Comparison of ENCODE assay signal across 17 cellular contexts in genomic region chr4:66273110-66273509, GRCh38.
DNase-seq lines count a peak whose midpoint lies in the region; ATAC-seq and TF ChIP-seq lines count a peak whose summit lies in the region.
"Had no signal": no experiment of that assay in that cellular context is flagged by ENCODE, and none has a peak within 500 bp of the region (broad histone marks: within the 10 kb centered on the region; RNA-seq: fewer than 3 reads in every experiment).

No MANE protein-coding gene starts in this region.

- peak; percentile 1 for DNase-seq in NCI-H146 (lab: John Stamatoyannopoulos, UW)
- no peak for DNase-seq in NCI-H146 treated with DMSO at 0.1 percent for 48 hours (lab: John Stamatoyannopoulos, UW; ENCODE audit: unreplicated experiment)
- peak; percentile 43 to 89 (median 83) for DNase-seq in NCI-H1417 (lab: John Stamatoyannopoulos, UW)
- peak; percentile 54 for DNase-seq in NCI-H510A (lab: John Stamatoyannopoulos, UW)
- DNase-seq in osteocyte (ENCODE audit: extremely low spot score, unreplicated experiment) = no peak
- no peak for DNase-seq in epidermal melanocyte (ENCODE audit: insufficient read length, low spot score)
- DNase-seq: 8988T; BE2C; CD4-positive, alpha-beta T cell; NCI-H2227 treated with DMSO at 0.1 percent for 48 hours; NCI-H526 treated with DMSO at 0.1 percent for 48 hours; T-helper 1 cell had no signal

- H3K4me3 Mint-ChIP-seq in osteocyte (ENCODE audit: unreplicated experiment) = no peak overlapping the region
- H3K4me3 Mint-ChIP-seq: CD4-positive, alpha-beta T cell had no signal

- no peak for TF ChIP-seq CTCF in osteocyte (IDR thresholded peaks at IDR 0.05)

- H3K27me3 Mint-ChIP-seq in osteocyte (ENCODE audit: unreplicated experiment) = no peaks in the 10 kb centered on the region
- H3K27me3 Mint-ChIP-seq: CD4-positive, alpha-beta T cell had no signal

- ATAC-seq in GM18498 (IDR thresholded peaks at IDR 0.05; ENCODE audit: unreplicated experiment) = no peak
- no peak for ATAC-seq in GM18870 (IDR thresholded peaks at IDR 0.05; ENCODE audit: unreplicated experiment)
- ATAC-seq: K562, Panc1, SK-N-SH treated with all-trans-retinoic acid at 6 μM for 48 hours had no signal

- peaks cover 6% of the 10 kb centered on the region for H3K36me3 Mint-ChIP-seq in osteocyte (ENCODE audit: unreplicated experiment)

- H3K9me3 Mint-ChIP-seq in osteocyte (ENCODE audit: unreplicated experiment) = peaks cover 17% of the 10 kb centered on the region

- H3K27ac Mint-ChIP-seq in osteocyte (ENCODE audit: unreplicated experiment) = peak overlapping the region; percentile 50
- H3K27ac Mint-ChIP-seq: CD4-positive, alpha-beta T cell had no signal

- H3K4me1 Mint-ChIP-seq in osteocyte (ENCODE audit: unreplicated experiment) = peaks cover 18% of the 10 kb centered on the region

Comparison
In these comparisons a context has a peak if more than half of its experiments do, and no peak if none do; other contexts are left out.
1. DNase-seq: peak in NCI-H146 (single experiment), NCI-H1417 (3 of 3) and NCI-H510A (single experiment); none in NCI-H146 treated with DMSO at 0.1 percent for 48 hours (single experiment), osteocyte (single experiment) and epidermal melanocyte (single experiment).